In genomic region chr4:20253799-20254409, GRCh38 we compare ENCODE assay signal across 8 cellular contexts. TPM values are rescaled to one million over a fixed set of nuclear protein-coding genes. Genes with fewer than 3 reads are reported as not detected.
DNase-seq lines count a peak whose midpoint lies in the region; ATAC-seq and TF ChIP-seq lines count a peak whose summit lies in the region.

No MANE protein-coding gene starts in this region.

- H3K79me2 ChIP-seq in GM23248 (ENCODE audit: insufficient read depth): peaks cover 68% of the 10 kb centered on the region

- H3K36me3 Mint-ChIP-seq in stimulated activated effector memory CD8-positive, alpha-beta T cell treated with anti-CD3 and anti-CD28 coated beads, Interleukin-12 subunit alpha, Interleukin-12 subunit beta, amount 100 ng/mL, for 72 hours: no peaks in the 10 kb centered on the region

- peak in 1 of 2 donors; percentile 33 for TF ChIP-seq POLR2A in adrenal gland (IDR thresholded peaks at IDR 0.05)

- H3K9me3 ChIP-seq in GM23248 (ENCODE audit: low read depth): no peaks in the 10 kb centered on the region
- no peaks in the 10 kb centered on the region for H3K9me3 ChIP-seq in adrenal gland (replicated peaks in 1 of 3)
- H3K9me3 ChIP-seq in iPS-18a (ENCODE audit: control insufficient read depth, low read depth, low read length): no peaks in the 10 kb centered on the region

- H3K4me1 Mint-ChIP-seq in stimulated activated effector memory CD8-positive, alpha-beta T cell treated with anti-CD3 and anti-CD28 coated beads, Interleukin-12 subunit alpha, Interleukin-12 subunit beta, amount 100 ng/mL, for 72 hours: no peaks in the 10 kb centered on the region

- H3K4me3 ChIP-seq in GM23248 (peak overlapping the region; percentile 82), adrenal gland (peak overlapping the region; percentile 8 to 77 (median 48)), iPS-18a (ENCODE audit: low read length) (peak overlapping the region; percentile 76)

- no peak for TF ChIP-seq CTCF in adrenal gland (IDR thresholded peaks at IDR 0.05)

- in situ Hi-C loops in GM23248 (cut with MboI): loop anchor here (10.0 kb wide), 1 partner anchor 1019 kb away; no protein-coding TSS in a partner anchor

- H3K36me3 ChIP-seq in GM23248 (ENCODE audit: low read depth): peaks cover 6% of the 10 kb centered on the region; the same call in 1 of the 2 replicates
- H3K36me3 ChIP-seq in adrenal gland (replicated peaks in 1 of 2): no peaks in the 10 kb centered on the region
- no peaks in the 10 kb centered on the region for H3K36me3 ChIP-seq in iPS-18a (ENCODE audit: control insufficient read depth, low read depth, low read length)

- DNase-seq in GM23248 (peak; percentile 66), adrenal gland (peak; percentile 21 to 66 (median 52)), GOT3 (lab: John Stamatoyannopoulos, UW) (no peak), T-helper 9 cell (no peak), HUDEP-2 (lab: John Stamatoyannopoulos, UW; ENCODE audit: unreplicated experiment in 76 of 76) (no peak), LoVo (ENCODE audit: low spot score) (no peak)
- DNase-seq in stimulated activated effector memory CD8-positive, alpha-beta T cell treated with anti-CD3 and anti-CD28 coated beads, Interleukin-12 subunit alpha, Interleukin-12 subunit beta, amount 100 ng/mL, for 72 hours (ENCODE audit: low spot score in 2 of 2): no peak

- H2AFZ ChIP-seq in GM23248: peak overlapping the region; percentile 85

- peak overlapping the region; percentile 77 for H3K9ac ChIP-seq in GM23248
- no peak overlapping the region for H3K9ac ChIP-seq in iPS-18a (ENCODE audit: low read length)

- H3K27ac ChIP-seq in GM23248 (no peak overlapping the region), adrenal gland (peak overlapping the region in 2 of 5 donors; percentile 66 to 68), iPS-18a (ENCODE audit: low read length) (no peak overlapping the region)

- H3K4me1 ChIP-seq in GM23248 (ENCODE audit: insufficient read depth) (peaks cover 33% of the 10 kb centered on the region), adrenal gland (replicated peaks in 1 of 2) (peaks cover 3 to 30% of the 10 kb centered on the region in 2 donors), iPS-18a (ENCODE audit: control insufficient read depth, low read depth, low read length) (peaks cover 13% of the 10 kb centered on the region)

- no peak overlapping the region for H3K4me3 Mint-ChIP-seq in stimulated activated effector memory CD8-positive, alpha-beta T cell treated with anti-CD3 and anti-CD28 coated beads, Interleukin-12 subunit alpha, Interleukin-12 subunit beta, amount 100 ng/mL, for 72 hours

- WGBS in GM23248 (ENCODE audit: low coverage in 1 of 2, low lambda C conversion rate in 2 of 2, missing lambda C conversion rate in 2 of 2), 2 experiments: 1% methylated on average over 29 to 38 of the region's 38 CpGs
- WGBS in adrenal gland, 4 donors: 0 to 2% (median 1%) methylated on average over 6 to 38 of the region's 38 CpGs

- H3K27ac Mint-ChIP-seq in stimulated activated effector memory CD8-positive, alpha-beta T cell treated with anti-CD3 and anti-CD28 coated beads, Interleukin-12 subunit alpha, Interleukin-12 subunit beta, amount 100 ng/mL, for 72 hours: no peak overlapping the region

- H3K27me3 ChIP-seq in GM23248 (replicated peaks; ENCODE audit: insufficient read depth) (no peaks in the 10 kb centered on the region), adrenal gland (no peaks in the 10 kb centered on the region), iPS-18a (ENCODE audit: control insufficient read depth, insufficient read depth, low read length) (peaks cover 76% of the 10 kb centered on the region)

- peaks cover 3% of the 10 kb centered on the region for H3K9me3 Mint-ChIP-seq in stimulated activated effector memory CD8-positive, alpha-beta T cell treated with anti-CD3 and anti-CD28 coated beads, Interleukin-12 subunit alpha, Interleukin-12 subunit beta, amount 100 ng/mL, for 72 hours

- intact Hi-C loops in adrenal gland (cut with DNase I): no loop called here

- H4K20me1 ChIP-seq in GM23248 (ENCODE audit: insufficient read depth): 0 out of 2 replicates have a peak, but pooled peaks cover 4% of the 10 kb centered on the region

- peak; percentile 44 for ATAC-seq in stimulated activated effector memory CD8-positive, alpha-beta T cell treated with anti-CD3 and anti-CD28 coated beads, Interleukin-12 subunit alpha, Interleukin-12 subunit beta, amount 100 ng/mL, for 72 hours

- H3K4me2 ChIP-seq in GM23248 (ENCODE audit: unreplicated experiment): peak overlapping the region; percentile 99

- peaks cover 26% of the 10 kb centered on the region for H3F3A ChIP-seq in GM23248 (ENCODE audit: insufficient read depth)

- H3K9me2 ChIP-seq in GM23248 (ENCODE audit: insufficient read depth): no peaks in the 10 kb centered on the region

RNA-seq across cellular contexts. Expression of gene SLIT2, which starts 2.2 kb away (rescaled TPM):
- total RNA-seq in GM23248 (2014; rRNA removed; shearing (Covaris generic)): 23.0 and 24.9 TPM in 2 replicates
- polyA plus RNA-seq in GM23248 (2016; fragmentation: Nextera tagmentation; extraction: Ambion mirVana) (43.9 and 50.8 TPM in 2 replicates), adrenal gland (10 to 100 TPM; 12.2 to 19.5 (median 12.9) TPM)
- total RNA-seq in adrenal gland: 10 to 100 TPM; 28.3 to 68.7 (median 53.2) TPM

Comparison
In these comparisons a context has a peak if more than half of its experiments do, and no peak if none do; other contexts are left out.
1. DNase-seq: peak in GM23248 (single experiment) and adrenal gland (7 of 7); none in stimulated activated effector memory CD8-positive, alpha-beta T cell treated with anti-CD3 and anti-CD28 coated beads, Interleukin-12 subunit alpha, Interleukin-12 subunit beta, amount 100 ng/mL, for 72 hours (0 of 2), GOT3 (single experiment), T-helper 9 cell (single experiment), HUDEP-2 (0 of 76) and LoVo (single experiment).
2. Peak in every context shown above with its lines, with median percentiles within 50 percentile points of each other: H3K4me3 ChIP-seq.